ENCODE assay signal across 19 cellular contexts in genomic region chr14:63545431-63545830, GRCh38.
"Had no signal": no experiment of that assay in that cellular context is flagged by ENCODE, and none has a peak within 500 bp of the region (broad histone marks: within the 10 kb centered on the region; RNA-seq: fewer than 3 reads in every experiment).

No MANE protein-coding gene starts in this region.

- H3K36me3 ChIP-seq: MG63, SJCRH30 had no signal

- H3K9me3 Mint-ChIP-seq: IgD-negative memory B cell had no signal

- H3K36me3 Mint-ChIP-seq: IgD-negative memory B cell had no signal

- H3K27me3 Mint-ChIP-seq: IgD-negative memory B cell had no signal

- FAIRE-seq: K562 had no signal

- H3K27ac ChIP-seq: SJCRH30 had no signal

- ATAC-seq: K562, Panc1, Right ventricle myocardium inferior had no signal

- H3K9me3 ChIP-seq: MG63, SJCRH30 had no signal

- H3K4me3 ChIP-seq: K562, MG63 had no signal

- H3K27me3 ChIP-seq: MG63, SJCRH30 had no signal

- DNase-seq: MG63, NCI-H1105 treated with DMSO at 0.1 percent for 48 hours, NCI-H1417 treated with DMSO at 0.1 percent for 48 hours, NCI-H146, NCI-H1694 treated with DMSO at 0.1 percent for 48 hours, NCI-H2029, NCI-H2081 treated with DMSO at 0.1 percent for 48 hours, NCI-H2171, NCI-H226, NCI-H446, NCI-H510A, NCI-H524 treated with DMSO at 0.1 percent for 48 hours, NCI-H774, SHP77 treated with DMSO at 0.1 percent for 48 hours had no signal
